32 cellular contexts compared by ENCODE assay signal in genomic region chr6:165653607-165654006, GRCh38. TPM values are rescaled to one million over a fixed set of nuclear protein-coding genes. Genes with fewer than 3 reads are reported as not detected.
"Had no signal": no experiment of that assay in that cellular context is flagged by ENCODE, and none has a peak within 500 bp of the region (broad histone marks: within the 10 kb centered on the region; RNA-seq: fewer than 3 reads in every experiment).

No MANE protein-coding gene starts in this region.

- H3K36me3 Mint-ChIP-seq: activated CD8-positive, alpha-beta memory T cell treated with anti-CD3 and anti-CD28 coated beads, Interleukin-2, amount 10 ng/mL, durations not matched to agents 7 days and 5 days; activated naive CD8-positive, alpha-beta T cell treated with anti-CD3 and anti-CD28 coated beads for 36 hours had no signal

- H3K27ac ChIP-seq: brain microvascular endothelial cell, KMS-11, RWPE1, WERI-Rb-1 had no signal

- DNase-seq: activated CD4-positive, alpha-beta memory T cell treated with anti-CD3 and anti-CD28 coated beads, Interleukin-2, amount 10 ng/mL, durations not matched to agents 7 days and 5 days; activated CD4-positive, alpha-beta T cell treated with anti-CD3 and anti-CD28 coated beads for 1 hour; activated CD4-positive, alpha-beta T cell treated with anti-CD3 and anti-CD28 coated beads for 48 hours; activated CD4-positive, CD25-positive, alpha-beta regulatory T cell; activated CD8-positive, alpha-beta memory T cell treated with anti-CD3 and anti-CD28 coated beads for 24 hours; activated CD8-positive, alpha-beta memory T cell treated with anti-CD3 and anti-CD28 coated beads, Interleukin-2, amount 10 ng/mL, durations not matched to agents 7 days and 5 days; activated CD8-positive, alpha-beta memory T cell treated with anti-CD3 and anti-CD28 coated beads, Interleukin-2, amount 50 U/mL, for 48 hours; activated effector memory CD4-positive, alpha-beta T cell treated with Interleukin-2 at 50 U/mL for 16 hours; activated naive CD4-positive, alpha-beta T cell; activated naive CD4-positive, alpha-beta T cell treated with anti-CD3 and anti-CD28 coated beads, Interleukin-2, amount 50 U/mL, for 16 hours; activated naive CD8-positive, alpha-beta T cell treated with anti-CD3 and anti-CD28 coated beads for 36 hours; activated T-cell treated with anti-CD3 and anti-CD28 coated beads, Interleukin-2, amount 50 U/mL, for 48 hours; amniotic stem cell; aorta; brain microvascular endothelial cell; MM.1S; MV-4-11; NCI-H1092; NCI-H1436 treated with DMSO at 0.1 percent for 48 hours; NCI-H1694 treated with DMSO at 0.1 percent for 48 hours; NCI-H2029; NCI-H345; NCI-H524 treated with DMSO at 0.1 percent for 48 hours; PC-3; SIG-M5; T1000; WERI-Rb-1 had no signal

- H3K36me3 ChIP-seq: brain microvascular endothelial cell, WERI-Rb-1 had no signal

- ATAC-seq: activated CD8-positive, alpha-beta memory T cell treated with anti-CD3 and anti-CD28 coated beads, Interleukin-2, amount 10 ng/mL, durations not matched to agents 7 days and 5 days; PC-3; Right ventricle myocardium inferior had no signal

- H3K9me3 Mint-ChIP-seq: activated CD4-positive, alpha-beta memory T cell treated with anti-CD3 and anti-CD28 coated beads, Interleukin-2, amount 10 ng/mL, durations not matched to agents 7 days and 5 days; activated naive CD8-positive, alpha-beta T cell treated with anti-CD3 and anti-CD28 coated beads for 36 hours had no signal

- H3K4me1 Mint-ChIP-seq: activated CD4-positive, alpha-beta memory T cell treated with anti-CD3 and anti-CD28 coated beads, Interleukin-2, amount 10 ng/mL, durations not matched to agents 7 days and 5 days; activated CD8-positive, alpha-beta memory T cell treated with anti-CD3 and anti-CD28 coated beads, Interleukin-2, amount 10 ng/mL, durations not matched to agents 7 days and 5 days; activated naive CD8-positive, alpha-beta T cell treated with anti-CD3 and anti-CD28 coated beads for 36 hours had no signal

- H3K27me3 ChIP-seq: brain microvascular endothelial cell had no signal

- H3K27ac Mint-ChIP-seq: activated CD4-positive, alpha-beta memory T cell treated with anti-CD3 and anti-CD28 coated beads, Interleukin-2, amount 10 ng/mL, durations not matched to agents 7 days and 5 days; activated CD8-positive, alpha-beta memory T cell treated with anti-CD3 and anti-CD28 coated beads, Interleukin-2, amount 10 ng/mL, durations not matched to agents 7 days and 5 days; activated naive CD8-positive, alpha-beta T cell treated with anti-CD3 and anti-CD28 coated beads for 36 hours had no signal

- H3K4me3 Mint-ChIP-seq: activated CD4-positive, alpha-beta memory T cell treated with anti-CD3 and anti-CD28 coated beads, Interleukin-2, amount 10 ng/mL, durations not matched to agents 7 days and 5 days; activated CD8-positive, alpha-beta memory T cell treated with anti-CD3 and anti-CD28 coated beads, Interleukin-2, amount 10 ng/mL, durations not matched to agents 7 days and 5 days; activated naive CD8-positive, alpha-beta T cell treated with anti-CD3 and anti-CD28 coated beads for 36 hours had no signal

RNA-seq across cellular contexts. Expression of gene PDE10A, which starts 9.4 kb away (rescaled TPM):
- total RNA-seq: activated CD4-positive, alpha-beta memory T cell treated with anti-CD3 and anti-CD28 coated beads, Interleukin-2, amount 10 ng/mL, durations not matched to agents 7 days and 5 days; activated CD8-positive, alpha-beta memory T cell treated with anti-CD3 and anti-CD28 coated beads, Interleukin-2, amount 10 ng/mL, durations not matched to agents 7 days and 5 days; activated naive CD8-positive, alpha-beta T cell treated with anti-CD3 and anti-CD28 coated beads for 36 hours; T-helper 1 cell treated with Interleukin-12 subunit alpha and Interleukin-12 subunit beta and Interleukin-4 antibody, amounts not matched to agents 30 ng/mL and 1 ng/mL, for 36 hours; T-helper 2 cell treated with Interferon-gamma antibody and Interleukin-4, amounts not matched to agents 100 ng/mL and 5 ng/mL, for 36 hours had no signal
